In genomic region chr6:167851349-167851952, GRCh38 we compare ENCODE assay signal across 1 cellular context.
TF ChIP-seq lines count a peak whose summit lies in the region.

No MANE protein-coding gene starts in this region.

TF ChIP-seq in WTC11, 78 proteins besides CTCF, POLR2A, EP300 and RAD21 (continued from another document):
- TF ChIP-seq ZBTB43 (CRISPR knock-in tag; IDR thresholded peaks at IDR 0.05) (no peak), ZNF138 (CRISPR knock-in tag; conservative IDR thresholded peaks at IDR 0.05) (no peak)
